In genomic region chr19:57682226-57682766, GRCh38 we compare ENCODE assay signal across 8 cellular contexts. TPM values are rescaled to one million over a fixed set of nuclear protein-coding genes. Genes with fewer than 3 reads are reported as not detected.
DNase-seq lines count a peak whose midpoint lies in the region; ATAC-seq and TF ChIP-seq lines count a peak whose summit lies in the region.

No MANE protein-coding gene starts in this region.

- H3K9me3 ChIP-seq in T-helper 17 cell (ENCODE audit: control insufficient read depth, low read length, poor library complexity, severe bottlenecking) (peaks cover 49% of the 10 kb centered on the region), iPS DF 6.9 (ENCODE audit: control insufficient read depth, insufficient read depth, low read length) (peaks cover 5% of the 10 kb centered on the region; the same call in 1 of the 2 replicates), stomach (peaks cover 35 to 79% (median 54%) of the 10 kb centered on the region in 4 donors)

- peak; percentile 13 for DNase-seq in NCI-H2029 (lab: John Stamatoyannopoulos, UW)
- no peak for DNase-seq in NCI-H2029 treated with DMSO at 0.1 percent for 48 hours (lab: John Stamatoyannopoulos, UW)
- no peak for DNase-seq in T-helper 17 cell
- DNase-seq in iPS DF 6.9 (ENCODE audit: low read depth, low spot score) = no peak
- DNase-seq in stomach = no peak
- no peak for DNase-seq in DMS153 treated with DMSO at 0.1 percent for 48 hours (lab: John Stamatoyannopoulos, UW; ENCODE audit: unreplicated experiment)
- DNase-seq in H4 (ENCODE audit: low spot score) = no peak
- DNase-seq in stimulated activated CD4-positive, alpha-beta T cell treated with anti-CD3 and anti-CD28 coated beads, Interleukin-2, amount 100 ng/mL, for 48 hours = no peak

- peaks cover 4% of the 10 kb centered on the region for H3K4me1 Mint-ChIP-seq in T-helper 17 cell

- H3K27me3 ChIP-seq in iPS DF 6.9 (ENCODE audit: control insufficient read depth, insufficient read depth, low read length) (no peaks in the 10 kb centered on the region), stomach (no peaks in the 10 kb centered on the region)

- peak overlapping the region; percentile 89 for H3K4me3 Mint-ChIP-seq in T-helper 17 cell

- TF ChIP-seq POLR2A in stomach (IDR thresholded peaks at IDR 0.05) = no peak

- peaks cover 18% of the 10 kb centered on the region for H3K36me3 Mint-ChIP-seq in T-helper 17 cell (ENCODE audit: low read depth)

- ATAC-seq in T-helper 17 cell = no peak

- TF ChIP-seq CTCF in stomach (IDR thresholded peaks at IDR 0.05) = no peak

- H3K4me3 ChIP-seq in iPS DF 6.9 (ENCODE audit: low read length) = peak overlapping the region; percentile 93
- H3K4me3 ChIP-seq in stomach = peak overlapping the region; percentile 64 to 100 (median 89)

- H3K27me3 Mint-ChIP-seq in T-helper 17 cell = peaks cover 8% of the 10 kb centered on the region

- no peaks in the 10 kb centered on the region for H3K4me1 ChIP-seq in iPS DF 6.9 (ENCODE audit: control insufficient read depth, insufficient read depth, low read length)
- H3K4me1 ChIP-seq in stomach = peaks cover 10 to 23% (median 19%) of the 10 kb centered on the region in 4 donors

- intact Hi-C loops in stomach (cut with DNase I; ENCODE audit: low total_unique reads) = no loop called here

- peaks cover 34% of the 10 kb centered on the region for H3K36me3 ChIP-seq in iPS DF 6.9 (ENCODE audit: control insufficient read depth, insufficient read depth, low read length)
- H3K36me3 ChIP-seq in stomach = peaks cover 32 to 41% (median 39%) of the 10 kb centered on the region in 4 donors

- H3K27ac ChIP-seq in iPS DF 6.9 (ENCODE audit: low read length) (no peak overlapping the region), stomach (peak overlapping the region in 4 of 5 donors; percentile 27 to 66 (median 46))

- no peak for TF ChIP-seq EP300 in stomach (IDR thresholded peaks at IDR 0.05)

- WGBS in iPS DF 6.9 (ENCODE audit: insufficient coverage, insufficient read length) = no CpG with 5 or more reads among the region's 19 CpGs
- 2 to 6% (median 2%) methylated on average over 13 to 19 of the region's 19 CpGs for WGBS in stomach, 5 donors

- H3K27ac Mint-ChIP-seq in T-helper 17 cell = peak overlapping the region; percentile 84

RNA-seq across cellular contexts. Expression of gene ZNF551, which starts 0.5 kb away (rescaled TPM):
- 10 to 100 TPM in 1 of 2 donors, 1 to 10 TPM in 1; 9.2 to 13.9 TPM for total RNA-seq in T-helper 17 cell
- total RNA-seq in stomach = 10 to 100 TPM in 2 of 5 donors, 1 to 10 TPM in 1, under 1 TPM in 1, not detected in 1; 0.87 to 18.7 (median 10.1) TPM
- 1 to 10 TPM in 2 of 3 donors, under 1 TPM in 1; 1.00 to 1.8 (median 1.6) TPM for polyA plus RNA-seq in stomach
- 15.2 and 17.6 TPM in 2 replicates for total RNA-seq in H4 (2014; rRNA removed; shearing (Covaris generic))

RNA-seq across cellular contexts. Expression of gene ZSCAN4, which starts 13.6 kb away (rescaled TPM):
- not detected for total RNA-seq in T-helper 17 cell
- 1 to 10 TPM in 1 of 5 donors, not detected in 4; 1.5 TPM for total RNA-seq in stomach
- under 1 TPM in 2 of 3 donors, not detected in 1; 0.05 to 0.76 TPM for polyA plus RNA-seq in stomach
- total RNA-seq in H4 (2014; rRNA removed; shearing (Covaris generic)) = not detected in 2 replicates

RNA-seq across cellular contexts. Expression of gene ZNF154, which starts 26.7 kb away (rescaled TPM):
- 10 to 100 TPM in 1 of 2 donors, 1 to 10 TPM in 1; 1.9 to 20.0 TPM for total RNA-seq in T-helper 17 cell
- total RNA-seq in stomach = 10 to 100 TPM in 1 of 5 donors, under 1 TPM in 2, not detected in 2; 0.45 to 21.8 (median 0.58) TPM
- polyA plus RNA-seq in stomach = 1 to 10 TPM in 1 of 3 donors, under 1 TPM in 2; 0.25 to 2.3 (median 0.61) TPM
- total RNA-seq in H4 (2014; rRNA removed; shearing (Covaris generic)) = not detected in 2 replicates

RNA-seq across cellular contexts. Expression of gene ZNF671, which starts 45.1 kb away (rescaled TPM):
- total RNA-seq in T-helper 17 cell = 1 to 10 TPM; 7.4 to 9.2 TPM
- total RNA-seq in stomach = 10 to 100 TPM in 3 of 5 donors, 1 to 10 TPM in 1, under 1 TPM in 1; 0.58 to 33.3 (median 13.0) TPM
- 1 to 10 TPM in 2 of 3 donors, under 1 TPM in 1; 0.75 to 3.4 (median 1.2) TPM for polyA plus RNA-seq in stomach
- total RNA-seq in H4 (2014; rRNA removed; shearing (Covaris generic)) = 0.41 and 0.74 TPM in 2 replicates

RNA-seq across cellular contexts. Expression of gene ZNF211, which starts 49.3 kb away (rescaled TPM):
- total RNA-seq in T-helper 17 cell (10 to 100 TPM; 27.7 to 33.7 TPM), stomach (10 to 100 TPM in 3 of 5 donors, 1 to 10 TPM in 2; 5.4 to 37.1 (median 14.6) TPM)
- polyA plus RNA-seq in stomach = 1 to 10 TPM; 4.4 to 9.8 (median 5.7) TPM
- total RNA-seq in H4 (2014; rRNA removed; shearing (Covaris generic)) = 9.7 and 10.7 TPM in 2 replicates
